Comparison of ENCODE assay signal across 34 cellular contexts in the genomic region with DNA sequence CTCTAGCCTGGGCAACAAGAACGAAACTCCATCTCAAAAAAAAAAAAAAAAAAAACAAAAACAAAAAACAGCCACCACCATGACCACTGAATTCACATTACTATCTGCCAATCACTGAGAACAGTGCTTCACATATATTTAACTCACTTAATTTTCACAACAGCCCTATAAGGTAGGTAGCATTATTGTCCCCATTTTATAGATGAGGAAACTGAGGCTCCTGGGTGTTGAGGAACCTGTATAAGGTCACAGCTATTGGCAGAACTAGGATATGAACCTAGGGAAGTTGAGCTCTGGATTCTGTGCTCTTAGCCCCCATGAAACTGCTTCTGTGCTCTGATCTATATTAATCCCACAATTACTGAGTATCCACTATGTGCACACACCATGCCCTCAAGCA.
"Had no signal": no experiment of that assay in that cellular context is flagged by ENCODE, and none has a peak within 500 bp of the region (broad histone marks: within the 10 kb centered on the region; RNA-seq: fewer than 3 reads in every experiment).

No MANE protein-coding gene starts in this region.

- H3K27me3 ChIP-seq: adrenal gland, body of pancreas, esophagus squamous epithelium, gastroesophageal sphincter had no signal

- H3K4me3 Mint-ChIP-seq: activated CD4-positive, alpha-beta memory T cell treated with anti-CD3 and anti-CD28 coated beads for 36 hours; activated CD4-positive, alpha-beta T cell treated with anti-CD3 and anti-CD28 coated beads for 36 hours; activated CD4-positive, alpha-beta T cell treated with anti-CD3 and anti-CD28 coated beads, Interleukin-2, amount 10 ng/mL, durations not matched to agents 24 days and 14 days; activated CD8-positive, alpha-beta memory T cell treated with anti-CD3 and anti-CD28 coated beads, Interleukin-2, amount 10 ng/mL, durations not matched to agents 7 days and 5 days; activated CD8-positive, alpha-beta T cell treated with anti-CD3 and anti-CD28 coated beads, Interleukin-2, amount 10 ng/mL, durations not matched to agents 7 days and 5 days; activated naive CD4-positive, alpha-beta T cell treated with anti-CD3 and anti-CD28 coated beads for 36 hours; activated naive CD4-positive, alpha-beta T cell treated with anti-CD3 and anti-CD28 coated beads, Interleukin-2, amount 50 U/mL, for 24 hours; activated naive CD8-positive, alpha-beta T cell treated with anti-CD3 and anti-CD28 coated beads for 36 hours; activated T-helper 1 cell treated with anti-CD3 and anti-CD28 coated beads, Interleukin-12 subunit alpha, Interleukin-12 subunit beta, Interleukin-2, Interleukin-4 antibody, amounts not matched to agents 30 ng/mL and 10 ng/mL and 1 ng/mL, durations not matched to agents 14 hours and 24 hours and 36 hours; T-helper 17 cell; T-helper 2 cell treated with Interferon-gamma antibody and Interleukin-4, amounts not matched to agents 5 μg/mL and 100 μg/mL, for 36 hours had no signal

- H3K27me3 Mint-ChIP-seq: activated CD4-positive, alpha-beta memory T cell treated with anti-CD3 and anti-CD28 coated beads for 36 hours; activated CD4-positive, alpha-beta T cell treated with anti-CD3 and anti-CD28 coated beads for 36 hours; activated naive CD4-positive, alpha-beta T cell treated with anti-CD3 and anti-CD28 coated beads, Interleukin-2, amount 50 U/mL, for 24 hours; activated naive CD8-positive, alpha-beta T cell treated with anti-CD3 and anti-CD28 coated beads for 36 hours; activated naive CD8-positive, alpha-beta T cell treated with anti-CD3 and anti-CD28 coated beads, Interleukin-2, amount 50 U/mL, for 24 hours; T-helper 17 cell had no signal

- H3K4me3 ChIP-seq: adrenal gland, body of pancreas, esophagus squamous epithelium, gastroesophageal sphincter had no signal

- FAIRE-seq: colon, endometrium had no signal

- ATAC-seq: activated CD8-positive, alpha-beta T cell treated with anti-CD3 and anti-CD28 coated beads, Interleukin-2, amount 10 ng/mL, durations not matched to agents 7 days and 5 days; activated naive CD8-positive, alpha-beta T cell treated with anti-CD3 and anti-CD28 coated beads, Interleukin-2, amount 50 U/mL, for 24 hours; body of pancreas; gastroesophageal sphincter; T-helper 17 cell had no signal

- H3K9me3 Mint-ChIP-seq: activated CD4-positive, alpha-beta memory T cell treated with anti-CD3 and anti-CD28 coated beads for 36 hours; activated CD4-positive, alpha-beta T cell treated with anti-CD3 and anti-CD28 coated beads, Interleukin-2, amount 10 ng/mL, durations not matched to agents 24 days and 14 days; activated naive CD4-positive, alpha-beta T cell treated with anti-CD3 and anti-CD28 coated beads for 36 hours; activated naive CD4-positive, alpha-beta T cell treated with anti-CD3 and anti-CD28 coated beads, Interleukin-2, amount 50 U/mL, for 24 hours; activated naive CD8-positive, alpha-beta T cell treated with anti-CD3 and anti-CD28 coated beads for 36 hours; activated naive CD8-positive, alpha-beta T cell treated with anti-CD3 and anti-CD28 coated beads, Interleukin-2, amount 50 U/mL, for 24 hours; activated T-helper 1 cell treated with anti-CD3 and anti-CD28 coated beads, Interleukin-12 subunit alpha, Interleukin-12 subunit beta, Interleukin-2, Interleukin-4 antibody, amounts not matched to agents 30 ng/mL and 10 ng/mL and 1 ng/mL, durations not matched to agents 14 hours and 24 hours and 36 hours; activated T-helper 2 cell treated with anti-CD3 and anti-CD28 coated beads, Interferon-gamma antibody, Interleukin-2, Interleukin-4, amounts not matched to agents 10 μg/mL and 5 μg/mL and 100 μg/mL, durations not matched to agents 14 hours and 24 hours and 36 hours; T-helper 2 cell treated with Interferon-gamma antibody and Interleukin-4, amounts not matched to agents 5 μg/mL and 100 μg/mL, for 36 hours had no signal

- DNase-seq: activated CD4-positive, alpha-beta memory T cell treated with anti-CD3 and anti-CD28 coated beads for 36 hours; activated CD4-positive, alpha-beta T cell treated with anti-CD3 and anti-CD28 coated beads for 36 hours; activated CD4-positive, alpha-beta T cell treated with anti-CD3 and anti-CD28 coated beads, Interleukin-2, amount 10 ng/mL, durations not matched to agents 24 days and 14 days; activated CD4-positive, CD25-positive, alpha-beta regulatory T cell; activated CD4-positive, CD25-positive, alpha-beta regulatory T cell treated with anti-CD3 and anti-CD28 coated beads, Interleukin-2, amount 50 U/mL, for 72 hours; activated CD8-positive, alpha-beta memory T cell treated with anti-CD3 and anti-CD28 coated beads, Interleukin-2, amount 50 U/mL, for 4 hours; activated CD8-positive, alpha-beta T cell treated with anti-CD3 and anti-CD28 coated beads, Interleukin-2, amount 10 ng/mL, durations not matched to agents 7 days and 5 days; activated effector memory CD4-positive, alpha-beta T cell treated with anti-CD3 and anti-CD28 coated beads, Interleukin-2, amount 50 U/mL, for 16 hours; activated naive CD4-positive, alpha-beta T cell treated with anti-CD3 and anti-CD28 coated beads for 36 hours; activated naive CD8-positive, alpha-beta T cell treated with anti-CD3 and anti-CD28 coated beads for 36 hours; activated naive CD8-positive, alpha-beta T cell treated with anti-CD3 and anti-CD28 coated beads, Interleukin-2, amount 50 U/mL, for 24 hours; activated T-cell treated with anti-CD3 and anti-CD28 coated beads, Interleukin-2, amount 50 U/mL, for 1 hour; activated T-cell treated with anti-CD3 and anti-CD28 coated beads, Interleukin-2, amount 50 U/mL, for 48 hours; adrenal gland; amygdala; aorta; body of pancreas; caudate nucleus; cortex of kidney; dermis blood vessel endothelial cell; effector CD4-positive, alpha-beta T cell; esophagus squamous epithelium; T-helper 1 cell; T-helper 17 cell; T1000 had no signal

- H3K27ac Mint-ChIP-seq: activated CD4-positive, alpha-beta memory T cell treated with anti-CD3 and anti-CD28 coated beads for 36 hours; activated CD4-positive, alpha-beta T cell treated with anti-CD3 and anti-CD28 coated beads for 36 hours; activated CD4-positive, alpha-beta T cell treated with anti-CD3 and anti-CD28 coated beads, Interleukin-2, amount 10 ng/mL, durations not matched to agents 24 days and 14 days; activated CD8-positive, alpha-beta memory T cell treated with anti-CD3 and anti-CD28 coated beads, Interleukin-2, amount 10 ng/mL, durations not matched to agents 7 days and 5 days; activated naive CD4-positive, alpha-beta T cell treated with anti-CD3 and anti-CD28 coated beads for 36 hours; activated naive CD4-positive, alpha-beta T cell treated with anti-CD3 and anti-CD28 coated beads, Interleukin-2, amount 50 U/mL, for 24 hours; activated T-helper 1 cell treated with anti-CD3 and anti-CD28 coated beads, Interleukin-12 subunit alpha, Interleukin-12 subunit beta, Interleukin-2, Interleukin-4 antibody, amounts not matched to agents 30 ng/mL and 10 ng/mL and 1 ng/mL, durations not matched to agents 14 hours and 24 hours and 36 hours; activated T-helper 2 cell treated with anti-CD3 and anti-CD28 coated beads, Interferon-gamma antibody, Interleukin-2, Interleukin-4, amounts not matched to agents 10 μg/mL and 5 μg/mL and 100 μg/mL, durations not matched to agents 14 hours and 24 hours and 36 hours; T-helper 17 cell; T-helper 2 cell treated with Interferon-gamma antibody and Interleukin-4, amounts not matched to agents 5 μg/mL and 100 μg/mL, for 36 hours had no signal

- H3K9me3 ChIP-seq: adrenal gland, body of pancreas, esophagus squamous epithelium, gastroesophageal sphincter had no signal

- H3K36me3 Mint-ChIP-seq: activated CD4-positive, alpha-beta memory T cell treated with anti-CD3 and anti-CD28 coated beads for 36 hours; activated CD8-positive, alpha-beta memory T cell treated with anti-CD3 and anti-CD28 coated beads, Interleukin-2, amount 10 ng/mL, durations not matched to agents 7 days and 5 days had no signal

- H3K27ac ChIP-seq: adrenal gland, body of pancreas, epithelial cell of prostate, esophagus squamous epithelium had no signal

- H3K36me3 ChIP-seq: adrenal gland, gastroesophageal sphincter had no signal
